25 cellular contexts compared by ENCODE assay signal in genomic region chr11:94673353-94673752, GRCh38.
"Had no signal": no experiment of that assay in that cellular context is flagged by ENCODE, and none has a peak within 500 bp of the region (broad histone marks: within the 10 kb centered on the region; RNA-seq: fewer than 3 reads in every experiment).

No MANE protein-coding gene starts in this region.

- H3K4me2 ChIP-seq: KMS-11 had no signal

- H3K4me3 ChIP-seq: cardiac muscle cell, SJSA1 had no signal

- H3K9ac ChIP-seq: KMS-11 had no signal

- ATAC-seq: activated CD4-positive, CD25-positive, alpha-beta regulatory T cell treated with anti-CD3 and anti-CD28 coated beads, Interleukin-2, amount 50 U/mL, for 24 hours; activated CD8-positive, alpha-beta T cell treated with anti-CD3 and anti-CD28 coated beads for 36 hours; activated T-cell treated with anti-CD3 and anti-CD28 coated beads, Interleukin-2, amount 50 U/mL, for 72 hours; Panc1; SK-N-SH treated with all-trans-retinoic acid at 6 μM for 48 hours had no signal

- H3K27ac ChIP-seq: brain microvascular endothelial cell, cardiac muscle cell, KMS-11, SJSA1 had no signal

- H3K36me3 ChIP-seq: brain microvascular endothelial cell, cardiac muscle cell, SJSA1 had no signal

- H3K4me1 ChIP-seq: SJSA1 had no signal

- H3K9me3 ChIP-seq: SJSA1 had no signal

- DNase-seq: activated CD4-positive, alpha-beta T cell treated with anti-CD3 and anti-CD28 coated beads for 4 hours; activated CD8-positive, alpha-beta memory T cell treated with anti-CD3 and anti-CD28 coated beads, Interleukin-2, amount 50 U/mL, for 4 hours; activated CD8-positive, alpha-beta T cell treated with anti-CD3 and anti-CD28 coated beads for 36 hours; activated gamma-delta T cell treated with Interleukin-2 at 50 U/mL for 16 hours; activated naive CD4-positive, alpha-beta T cell treated with anti-CD3 and anti-CD28 coated beads, Interleukin-2, amount 10 ng/mL, durations not matched to agents 7 days and 5 days; activated naive CD8-positive, alpha-beta T cell treated with anti-CD3 and anti-CD28 coated beads for 36 hours; activated T-cell treated with anti-CD3 and anti-CD28 coated beads, Interleukin-2, amount 50 U/mL, for 72 hours; brain microvascular endothelial cell; MV-4-11; NCI-H1417 treated with DMSO at 0.1 percent for 48 hours; NCI-H1694; NCI-H2029; NCI-H2227 treated with DMSO at 0.1 percent for 48 hours; NCI-H526; NCI-H774; NK-92 treated with Interleukin-12 subunit alpha and Interleukin-12 subunit beta, amount 100 ng/mL, for 24 hours; OCI-M1; Right ventricle myocardium superior; RPMI8226 had no signal

- H3K27me3 ChIP-seq: brain microvascular endothelial cell, cardiac muscle cell, SJSA1 had no signal
